ENCODE assay signal across 30 cellular contexts in the genomic region with DNA sequence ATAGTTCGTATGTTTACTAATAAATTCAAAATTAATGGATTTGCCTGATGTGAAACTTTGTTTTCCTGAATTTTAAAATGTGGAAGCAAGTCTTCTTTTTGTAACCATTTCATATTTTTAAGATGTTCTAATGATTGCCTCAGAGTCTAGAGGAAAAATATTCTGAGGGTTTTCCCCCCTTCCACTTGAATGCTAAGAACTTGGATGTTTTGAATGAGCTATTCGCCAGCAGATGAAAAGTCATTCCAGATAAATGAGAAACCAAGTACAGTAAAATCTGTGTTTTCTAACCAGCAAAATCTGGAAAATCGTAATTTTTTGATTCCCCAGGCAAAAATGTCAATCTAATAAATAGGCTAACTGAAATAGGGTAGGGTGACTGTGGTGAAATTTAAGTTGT. TPM values are rescaled to one million over a fixed set of nuclear protein-coding genes. Genes with fewer than 3 reads are reported as not detected.
"Had no signal": no experiment of that assay in that cellular context is flagged by ENCODE, and none has a peak within 500 bp of the region (broad histone marks: within the 10 kb centered on the region; RNA-seq: fewer than 3 reads in every experiment).

No MANE protein-coding gene starts in this region.

- H3K27ac Mint-ChIP-seq: activated CD4-positive, alpha-beta T cell treated with anti-CD3 and anti-CD28 coated beads for 36 hours; activated naive CD8-positive, alpha-beta T cell treated with anti-CD3 and anti-CD28 coated beads for 36 hours; immature natural killer cell; stimulated activated effector memory CD8-positive, alpha-beta T cell treated with anti-CD3 and anti-CD28 coated beads, Interleukin-12 subunit alpha, Interleukin-12 subunit beta, amount 100 ng/mL, for 72 hours; stimulated activated naive CD8-positive, alpha-beta T cell treated with anti-CD3 and anti-CD28 coated beads, Interleukin-15, amount 100 ng/mL, for 72 hours; WTC11 had no signal

- ATAC-seq: activated CD4-positive, alpha-beta T cell treated with anti-CD3 and anti-CD28 coated beads for 36 hours; activated T-cell treated with anti-CD3 and anti-CD28 coated beads, Interleukin-2, amount 50 U/mL, for 4 hours; left ventricle myocardium superior; pancreas; psoas muscle; stimulated activated effector memory CD8-positive, alpha-beta T cell treated with anti-CD3 and anti-CD28 coated beads, Interleukin-12 subunit alpha, Interleukin-12 subunit beta, amount 100 ng/mL, for 72 hours; stimulated activated naive CD8-positive, alpha-beta T cell treated with anti-CD3 and anti-CD28 coated beads, Interleukin-15, amount 100 ng/mL, for 72 hours; WTC11 had no signal

- H3K36me3 ChIP-seq: cardiac muscle cell, neutrophil, pancreas, right atrium auricular region, suprapubic skin, transverse colon, uterus had no signal

- H3K9me3 Mint-ChIP-seq: activated T-cell treated with anti-CD3 and anti-CD28 coated beads, Interleukin-2, amount 50 U/mL, for 4 hours; nephron; WTC11 had no signal

- H3K27me3 Mint-ChIP-seq: activated CD4-positive, alpha-beta T cell treated with anti-CD3 and anti-CD28 coated beads for 36 hours; activated naive CD8-positive, alpha-beta T cell treated with anti-CD3 and anti-CD28 coated beads for 36 hours; stimulated activated naive CD8-positive, alpha-beta T cell treated with anti-CD3 and anti-CD28 coated beads, Interleukin-15, amount 100 ng/mL, for 72 hours had no signal

- H3K9me3 ChIP-seq: neutrophil, pancreas, psoas muscle, right atrium auricular region, suprapubic skin, transverse colon, uterus had no signal

- H3K4me1 ChIP-seq: pancreas, right atrium auricular region, suprapubic skin, transverse colon, uterus had no signal

- DNase-seq: activated CD4-positive, alpha-beta T cell treated with anti-CD3 and anti-CD28 coated beads for 36 hours; activated CD4-positive, alpha-beta T cell treated with anti-CD3 and anti-CD28 coated beads, Interleukin-2, amount 50 U/mL, for 4 hours; activated CD8-positive, alpha-beta memory T cell treated with anti-CD3 and anti-CD28 coated beads, Interleukin-2, amount 50 U/mL, for 48 hours; activated naive CD4-positive, alpha-beta T cell treated with Interleukin-2 at 50 U/mL for 16 hours; activated naive CD8-positive, alpha-beta T cell treated with anti-CD3 and anti-CD28 coated beads for 36 hours; activated T-cell treated with anti-CD3 and anti-CD28 coated beads, Interleukin-2, amount 50 U/mL, for 4 hours; cortex of kidney; glutamatergic neuron; immature natural killer cell; left ventricle myocardium superior; mammary epithelial cell; pancreas; psoas muscle; stimulated activated CD4-positive, alpha-beta T cell treated with anti-CD3 and anti-CD28 coated beads, Interleukin-1b, Interleukin-23, amount 100 ng/mL, for 48 hours; stimulated activated naive CD8-positive, alpha-beta T cell treated with anti-CD3 and anti-CD28 coated beads, Interleukin-15, amount 100 ng/mL, for 72 hours; T-helper 9 cell; transverse colon; uterus had no signal

- H3K36me3 Mint-ChIP-seq: activated naive CD8-positive, alpha-beta T cell treated with anti-CD3 and anti-CD28 coated beads for 36 hours; immature natural killer cell; stimulated activated effector memory CD8-positive, alpha-beta T cell treated with anti-CD3 and anti-CD28 coated beads, Interleukin-12 subunit alpha, Interleukin-12 subunit beta, amount 100 ng/mL, for 72 hours; WTC11 had no signal

- H3K4me1 Mint-ChIP-seq: activated CD4-positive, alpha-beta T cell treated with anti-CD3 and anti-CD28 coated beads for 36 hours; activated naive CD8-positive, alpha-beta T cell treated with anti-CD3 and anti-CD28 coated beads for 36 hours; immature natural killer cell; stimulated activated effector memory CD8-positive, alpha-beta T cell treated with anti-CD3 and anti-CD28 coated beads, Interleukin-12 subunit alpha, Interleukin-12 subunit beta, amount 100 ng/mL, for 72 hours; stimulated activated naive CD8-positive, alpha-beta T cell treated with anti-CD3 and anti-CD28 coated beads, Interleukin-15, amount 100 ng/mL, for 72 hours had no signal

- H3K4me3 Mint-ChIP-seq: activated CD4-positive, alpha-beta T cell treated with anti-CD3 and anti-CD28 coated beads for 36 hours; activated naive CD8-positive, alpha-beta T cell treated with anti-CD3 and anti-CD28 coated beads for 36 hours; activated T-cell treated with anti-CD3 and anti-CD28 coated beads, Interleukin-2, amount 50 U/mL, for 4 hours; immature natural killer cell; nephron; stimulated activated effector memory CD8-positive, alpha-beta T cell treated with anti-CD3 and anti-CD28 coated beads, Interleukin-12 subunit alpha, Interleukin-12 subunit beta, amount 100 ng/mL, for 72 hours; stimulated activated naive CD8-positive, alpha-beta T cell treated with anti-CD3 and anti-CD28 coated beads, Interleukin-15, amount 100 ng/mL, for 72 hours; WTC11 had no signal

- H3K4me3 ChIP-seq: cardiac muscle cell, hepatocyte, pancreas, psoas muscle, right atrium auricular region, suprapubic skin, transverse colon, uterus had no signal

- H2AFZ ChIP-seq: hepatocyte had no signal

- H3K27me3 ChIP-seq: cardiac muscle cell, hepatocyte, neutrophil, pancreas, right atrium auricular region, suprapubic skin, transverse colon, uterus had no signal

- H3K27ac ChIP-seq: cardiac muscle cell, epithelial cell of prostate, hepatocyte, neutrophil, pancreas, psoas muscle, suprapubic skin, transverse colon, uterus had no signal

RNA-seq across cellular contexts. Expression of gene SLIT2, which starts 45.5 kb away (rescaled TPM):
- total RNA-seq: activated CD4-positive, alpha-beta T cell treated with anti-CD3 and anti-CD28 coated beads for 36 hours; activated CD8-positive, alpha-beta memory T cell treated with anti-CD3 and anti-CD28 coated beads for 36 hours; activated naive CD8-positive, alpha-beta T cell treated with anti-CD3 and anti-CD28 coated beads for 36 hours; mononuclear cell; T-helper 1 cell treated with Interleukin-12 subunit alpha and Interleukin-12 subunit beta and Interleukin-4 antibody, amounts not matched to agents 30 ng/mL and 1 ng/mL, for 36 hours had no signal
- polyA plus RNA-seq: immature natural killer cell had no signal
